ENCODE assay signal across 35 cellular contexts in the genomic region with DNA sequence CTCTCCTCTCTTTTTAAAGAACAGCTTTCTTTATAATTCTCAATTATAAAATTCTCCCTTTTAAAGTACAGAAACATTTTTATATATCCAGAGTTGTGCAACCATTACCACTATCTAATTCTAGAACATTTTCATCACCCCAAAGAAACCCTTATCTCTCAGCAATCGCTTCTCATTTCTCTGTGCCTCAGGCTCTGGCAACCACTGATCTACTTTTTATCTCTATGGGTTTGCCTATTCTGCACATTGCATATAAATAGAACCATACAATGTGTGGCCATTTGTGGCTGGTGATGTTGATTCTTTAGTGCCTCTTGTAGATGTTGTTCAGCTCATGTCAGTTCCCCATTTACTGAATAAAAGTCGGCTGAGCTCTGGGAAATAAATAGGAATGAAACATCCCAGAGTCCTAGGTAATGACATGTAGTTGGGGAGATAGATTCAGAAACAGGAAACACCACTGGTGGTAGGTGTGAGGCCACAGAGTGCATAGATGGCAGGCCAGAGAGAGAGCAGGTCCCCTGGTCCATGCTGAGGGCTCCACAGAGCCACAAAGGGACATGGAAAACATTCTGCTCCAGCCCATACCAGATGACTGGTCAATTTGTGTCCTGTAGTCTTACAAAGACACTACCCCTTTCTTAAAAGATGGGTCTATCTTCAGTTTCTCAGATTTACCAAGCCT.
"Had no signal": no experiment of that assay in that cellular context is flagged by ENCODE, and none has a peak within 500 bp of the region (broad histone marks: within the 10 kb centered on the region; RNA-seq: fewer than 3 reads in every experiment).

No MANE protein-coding gene starts in this region.

- H3K4me3 ChIP-seq: body of pancreas, breast epithelium, MG63, PC-9 had no signal

- H3K9me3 ChIP-seq: body of pancreas, breast epithelium, MG63 had no signal

- H2AFZ ChIP-seq: PC-9 had no signal

- H3K27ac ChIP-seq: body of pancreas, breast epithelium, PC-9, RWPE1, VCaP had no signal

- H3K36me3 ChIP-seq: breast epithelium, MG63 had no signal

- ATAC-seq: activated T-cell treated with anti-CD3 and anti-CD28 coated beads, Interleukin-2, amount 50 U/mL, for 72 hours; activated T-helper 17 cell treated with anti-CD3 and anti-CD28 coated beads, Interleukin-2, amount 50 U/mL, for 72 hours; body of pancreas; Right ventricle myocardium inferior; SK-N-SH treated with all-trans-retinoic acid at 6 μM for 48 hours had no signal

- H3K27me3 ChIP-seq: body of pancreas, MG63 had no signal

- H3K9me3 Mint-ChIP-seq: activated B cell treated with CpG ODN at 0.5 μM for 24 hours; activated CD4-positive, alpha-beta memory T cell treated with anti-CD3 and anti-CD28 coated beads for 36 hours; activated naive CD8-positive, alpha-beta T cell treated with anti-CD3 and anti-CD28 coated beads for 36 hours; activated T-helper 17 cell treated with anti-CD3 and anti-CD28 coated beads, Interleukin-2, amount 50 U/mL, for 72 hours had no signal

- DNase-seq: activated B cell treated with CpG ODN at 0.5 μM for 24 hours; activated CD4-positive, alpha-beta memory T cell treated with anti-CD3 and anti-CD28 coated beads for 36 hours; activated CD4-positive, alpha-beta T cell treated with anti-CD3 and anti-CD28 coated beads for 4 hours; activated CD4-positive, alpha-beta T cell treated with anti-CD3 and anti-CD28 coated beads, Interleukin-2, amount 50 U/mL, for 1 hour; activated CD4-positive, CD25-positive, alpha-beta regulatory T cell treated with anti-CD3 and anti-CD28 coated beads, Interleukin-2, amount 50 U/mL, for 72 hours; activated CD8-positive, alpha-beta memory T cell treated with anti-CD3 and anti-CD28 coated beads, Interleukin-2, amount 50 U/mL, for 4 hours; activated effector memory CD4-positive, alpha-beta T cell treated with anti-CD3 and anti-CD28 coated beads, Interleukin-2, amount 50 U/mL, for 16 hours; activated naive CD4-positive, alpha-beta T cell; activated naive CD4-positive, alpha-beta T cell treated with anti-CD3 and anti-CD28 coated beads, Interleukin-2, amount 50 U/mL, for 16 hours; activated naive CD8-positive, alpha-beta T cell treated with anti-CD3 and anti-CD28 coated beads for 36 hours; activated T-cell treated with anti-CD3 and anti-CD28 coated beads, Interleukin-2, amount 50 U/mL, for 72 hours; body of pancreas; Kasumi-1; KG1; MG63; NCI-H1105; NCI-H1417 treated with DMSO at 0.1 percent for 48 hours; NCI-H187 treated with DMSO at 0.1 percent for 48 hours; NCI-H2081; NCI-H2171 treated with DMSO at 0.1 percent for 48 hours; NCI-H2227 treated with DMSO at 0.1 percent for 48 hours; NCI-H446; NCI-H510A treated with DMSO at 0.1 percent for 48 hours; NCI-H526 treated with DMSO at 0.1 percent for 48 hours; NK-92 treated with Interleukin-12 subunit alpha and Interleukin-12 subunit beta, amount 100 ng/mL, for 24 hours; PC-9; SIG-M5; T-helper 1 cell; T-helper 9 cell had no signal

- H3K36me3 Mint-ChIP-seq: activated CD4-positive, alpha-beta memory T cell treated with anti-CD3 and anti-CD28 coated beads for 36 hours; activated naive CD8-positive, alpha-beta T cell treated with anti-CD3 and anti-CD28 coated beads for 36 hours had no signal

- H3K4me2 ChIP-seq: PC-9 had no signal

- H3K4me1 Mint-ChIP-seq: activated B cell treated with CpG ODN at 0.5 μM for 24 hours; activated naive CD8-positive, alpha-beta T cell treated with anti-CD3 and anti-CD28 coated beads for 36 hours; activated T-helper 17 cell treated with anti-CD3 and anti-CD28 coated beads, Interleukin-2, amount 50 U/mL, for 72 hours had no signal

- H3K4me3 Mint-ChIP-seq: activated B cell treated with CpG ODN at 0.5 μM for 24 hours; activated CD4-positive, alpha-beta memory T cell treated with anti-CD3 and anti-CD28 coated beads for 36 hours; activated naive CD8-positive, alpha-beta T cell treated with anti-CD3 and anti-CD28 coated beads for 36 hours; activated T-cell treated with anti-CD3 and anti-CD28 coated beads, Interleukin-2, amount 50 U/mL, for 72 hours; activated T-helper 17 cell treated with anti-CD3 and anti-CD28 coated beads, Interleukin-2, amount 50 U/mL, for 72 hours had no signal

- H3K27ac Mint-ChIP-seq: activated B cell treated with CpG ODN at 0.5 μM for 24 hours; activated CD4-positive, alpha-beta memory T cell treated with anti-CD3 and anti-CD28 coated beads for 36 hours; activated naive CD8-positive, alpha-beta T cell treated with anti-CD3 and anti-CD28 coated beads for 36 hours; activated T-cell treated with anti-CD3 and anti-CD28 coated beads, Interleukin-2, amount 50 U/mL, for 72 hours; activated T-helper 17 cell treated with anti-CD3 and anti-CD28 coated beads, Interleukin-2, amount 50 U/mL, for 72 hours had no signal

- H3K4me1 ChIP-seq: body of pancreas, breast epithelium had no signal

- H3K27me3 Mint-ChIP-seq: activated B cell treated with CpG ODN at 0.5 μM for 24 hours; activated CD4-positive, alpha-beta memory T cell treated with anti-CD3 and anti-CD28 coated beads for 36 hours; activated T-helper 17 cell treated with anti-CD3 and anti-CD28 coated beads, Interleukin-2, amount 50 U/mL, for 72 hours had no signal
